ENCODE assay signal across 8 cellular contexts in genomic region chr1:51519048-51519856, GRCh38. TPM values are rescaled to one million over a fixed set of nuclear protein-coding genes. Genes with fewer than 3 reads are reported as not detected.
DNase-seq lines count a peak whose midpoint lies in the region; ATAC-seq and TF ChIP-seq lines count a peak whose summit lies in the region.

Gene EPS15 (minus strand): TSS chr1:51519266. CDS start chr1:51519231, 35 bp downstream.

- H3K36me3 ChIP-seq in heart right ventricle: no peaks in the 10 kb centered on the region

- H3K4me3 Mint-ChIP-seq in HFFc6 (peak within 1 kb of the TSS; percentile 93), T-helper 17 cell (peak within 1 kb of the TSS; percentile 96), type B pancreatic cell (peak within 1 kb of the TSS; percentile 96)

- peak; percentile 96 for DNase-seq in GM10266 (ENCODE audit: extremely low spot score)
- DNase-seq in HFFc6: peak; percentile 68
- peak; percentile 71 for DNase-seq in NCI-H1105 treated with DMSO at 0.1 percent for 48 hours (lab: John Stamatoyannopoulos, UW)
- peak; percentile 78 to 84 (median 83) for DNase-seq in T-helper 17 cell
- DNase-seq in amniotic stem cell (lab: John Stamatoyannopoulos, UW): peak; percentile 58
- DNase-seq in heart right ventricle: peak; percentile 91 to 92
- peak; percentile 96 for DNase-seq in posterior vena cava (ENCODE audit: low spot score)
- DNase-seq in type B pancreatic cell (ENCODE audit: extremely low spot score, unreplicated experiment): peak; percentile 90

- H3K9me3 Mint-ChIP-seq in HFFc6 (no peaks in the 10 kb centered on the region), type B pancreatic cell (no peaks in the 10 kb centered on the region)

- intact Hi-C loops in heart right ventricle (cut with DNase I): loop anchor here in 7 of 10 donors (5.0 to 10.0 kb wide), 5 partner anchors 47 to 544 kb away; partner anchors contain the start of gene CDKN2C (in 1 of the 7)
- intact Hi-C loops in posterior vena cava (cut with DNase I): no loop called here

- H3K4me1 ChIP-seq in heart right ventricle: peaks cover 0 to 58% (median 36%) of the 10 kb centered on the region in 9 donors

- peak within 1 kb of the TSS; percentile 72 to 98 (median 78) for H3K4me3 ChIP-seq in heart right ventricle

- H3K27me3 Mint-ChIP-seq in HFFc6 (ENCODE audit: insufficient read depth) (no peaks in the 10 kb centered on the region), T-helper 17 cell (no peaks in the 10 kb centered on the region), type B pancreatic cell (no peaks in the 10 kb centered on the region)

- ATAC-seq in T-helper 17 cell (peak; percentile 83), heart right ventricle (peak; percentile 80 to 92 (median 88))

- H3K27ac ChIP-seq in heart right ventricle: peak within 1 kb of the TSS; percentile 88 to 96 (median 92)

- H3K27me3 ChIP-seq in heart right ventricle: no peaks in the 10 kb centered on the region

- H3K27ac Mint-ChIP-seq in HFFc6 (peak within 1 kb of the TSS; percentile 90), T-helper 17 cell (peak within 1 kb of the TSS; percentile 98), type B pancreatic cell (peak within 1 kb of the TSS; percentile 95)

- H3K36me3 Mint-ChIP-seq in HFFc6 (ENCODE audit: low read depth): no peaks in the 10 kb centered on the region
- H3K36me3 Mint-ChIP-seq in T-helper 17 cell (ENCODE audit: low read depth): peaks cover 6% of the 10 kb centered on the region
- H3K36me3 Mint-ChIP-seq in type B pancreatic cell: no peaks in the 10 kb centered on the region

- H3K9me3 ChIP-seq in T-helper 17 cell (ENCODE audit: control insufficient read depth, low read length, poor library complexity, severe bottlenecking): no peaks in the 10 kb centered on the region
- no peaks in the 10 kb centered on the region for H3K9me3 ChIP-seq in heart right ventricle

- TF ChIP-seq CTCF in GM10266 (IDR thresholded peaks at IDR 0.05; ENCODE audit: control insufficient read depth, insufficient read depth, low read depth, missing control alignments) (peak; percentile 4), HFFc6 (IDR thresholded peaks at IDR 0.05) (no peak), heart right ventricle (IDR thresholded peaks at IDR 0.05) (no peak), type B pancreatic cell (conservative IDR thresholded peaks at IDR 0.05) (no peak)

- 2% methylated on average over 55 to 56 of the region's 56 CpGs for WGBS in heart right ventricle, 2 donors

- H3K4me1 Mint-ChIP-seq in HFFc6 (ENCODE audit: low read depth) (peaks cover 61% of the 10 kb centered on the region), T-helper 17 cell (peaks cover 38% of the 10 kb centered on the region), type B pancreatic cell (ENCODE audit: unreplicated experiment) (peaks cover 26% of the 10 kb centered on the region)

RNA-seq across cellular contexts. Expression of gene EPS15, which starts in this region (rescaled TPM):
- 10 to 100 TPM; 45.2 to 55.7 (median 49.6) TPM for total RNA-seq in HFFc6 (2021; fragmentation: NEBNext Ultra II Directional; extraction: Animal tissue kit (Norgen Biotek cat#: 25700))
- 10 to 100 TPM; 88.2 to 98.8 TPM for total RNA-seq in T-helper 17 cell
- total RNA-seq in heart right ventricle: 10 to 100 TPM; 52.9 to 81.4 (median 63.9) TPM
- polyA plus RNA-seq in heart right ventricle: 10 to 100 TPM; 12.4 to 27.4 TPM
- total RNA-seq in posterior vena cava: 10 to 100 TPM; 79.6 to 81.1 TPM
- 49.4 and 50.7 TPM in 2 replicates for total RNA-seq in type B pancreatic cell (ENCODE audit: low replicate concordance)

Comparison
In these comparisons a context has a peak if more than half of its experiments do, and no peak if none do; other contexts are left out.
1. Peak in every context shown above with its lines: DNase-seq, ATAC-seq, H3K4me3 ChIP-seq and H3K27ac ChIP-seq.
2. intact Hi-C loops: an anchor here in heart right ventricle (5.0 to 10.0 kb wide); none called in posterior vena cava.